In the genomic region with DNA sequence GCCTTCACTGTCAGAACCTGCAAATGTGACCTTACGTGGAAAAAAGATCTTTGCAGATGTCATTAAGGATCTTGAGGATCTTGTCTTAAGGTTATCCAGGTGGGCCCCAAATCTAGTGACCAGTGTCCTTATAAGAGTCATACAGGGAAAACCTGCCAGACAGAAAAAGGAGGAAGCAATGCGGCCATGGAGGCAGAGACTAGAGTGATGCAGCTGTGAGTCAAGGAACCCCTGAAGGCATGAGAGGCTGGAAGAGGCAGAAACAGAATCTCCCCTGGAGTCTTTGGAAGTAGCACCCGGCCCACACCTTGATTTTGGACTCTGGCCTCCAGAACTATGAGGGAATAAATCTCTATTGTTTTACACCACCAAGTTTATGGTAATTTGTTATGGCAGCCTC, we compare ENCODE assay signal across 1 cellular context.
A peak's percentile ranks its signal among the peaks of the same experiment; 100 is the strongest.
TF ChIP-seq lines count a peak whose summit lies in the region.

No MANE protein-coding gene starts in this region.

TF ChIP-seq in HCT116, 20 proteins besides CTCF, POLR2A, EP300 and RAD21 (continued from another document):
- TF ChIP-seq, protein P1, sequence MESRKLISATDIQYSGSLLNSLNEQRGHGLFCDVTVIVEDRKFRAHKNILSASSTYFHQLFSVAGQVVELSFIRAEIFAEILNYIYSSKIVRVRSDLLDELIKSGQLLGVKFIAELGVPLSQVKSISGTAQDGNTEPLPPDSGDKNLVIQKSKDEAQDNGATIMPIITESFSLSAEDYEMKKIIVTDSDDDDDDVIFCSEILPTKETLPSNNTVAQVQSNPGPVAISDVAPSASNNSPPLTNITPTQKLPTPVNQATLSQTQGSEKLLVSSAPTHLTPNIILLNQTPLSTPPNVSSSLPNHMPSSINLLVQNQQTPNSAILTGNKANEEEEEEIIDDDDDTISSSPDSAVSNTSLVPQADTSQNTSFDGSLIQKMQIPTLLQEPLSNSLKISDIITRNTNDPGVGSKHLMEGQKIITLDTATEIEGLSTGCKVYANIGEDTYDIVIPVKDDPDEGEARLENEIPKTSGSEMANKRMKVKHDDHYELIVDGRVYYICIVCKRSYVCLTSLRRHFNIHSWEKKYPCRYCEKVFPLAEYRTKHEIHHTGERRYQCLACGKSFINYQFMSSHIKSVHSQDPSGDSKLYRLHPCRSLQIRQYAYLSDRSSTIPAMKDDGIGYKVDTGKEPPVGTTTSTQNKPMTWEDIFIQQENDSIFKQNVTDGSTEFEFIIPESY (IDR thresholded peaks at IDR 0.05; ENCODE audit: extremely low read depth, insufficient replicate concordance, low read length) = no peak
- TF ChIP-seq ELF1 (IDR thresholded peaks at IDR 0.05; ENCODE audit: borderline replicate concordance, low read depth) = no peak
- TF ChIP-seq, protein P2, sequence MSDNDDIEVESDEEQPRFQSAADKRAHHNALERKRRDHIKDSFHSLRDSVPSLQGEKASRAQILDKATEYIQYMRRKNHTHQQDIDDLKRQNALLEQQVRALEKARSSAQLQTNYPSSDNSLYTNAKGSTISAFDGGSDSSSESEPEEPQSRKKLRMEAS (IDR thresholded peaks at IDR 0.05) = no peak
- TF ChIP-seq, protein P3, sequence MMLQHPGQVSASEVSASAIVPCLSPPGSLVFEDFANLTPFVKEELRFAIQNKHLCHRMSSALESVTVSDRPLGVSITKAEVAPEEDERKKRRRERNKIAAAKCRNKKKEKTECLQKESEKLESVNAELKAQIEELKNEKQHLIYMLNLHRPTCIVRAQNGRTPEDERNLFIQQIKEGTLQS (IDR thresholded peaks at IDR 0.05) = no peak
- no peak for TF ChIP-seq SIN3A (IDR thresholded peaks at IDR 0.05; ENCODE audit: low read depth)
- TF ChIP-seq FOSL1 (IDR thresholded peaks at IDR 0.05; ENCODE audit: low read depth) = peak; percentile 71
